1 cellular context compared by ENCODE assay signal in genomic region chr5:55429707-55430253, GRCh38.
TF ChIP-seq lines count a peak whose summit lies in the region.

No MANE protein-coding gene starts in this region.

TF ChIP-seq in HepG2, 621 proteins besides CTCF, POLR2A, EP300 and RAD21 (continued from another document and continues in another):
- peak; percentile 53; the same call in 1 of the 2 replicates for TF ChIP-seq ZNF574 (CRISPR knock-in tag; IDR thresholded peaks at IDR 0.05)
- no peak for TF ChIP-seq RFX5 (IDR thresholded peaks at IDR 0.05; ENCODE audit: low read depth, low read length)
- TF ChIP-seq NCOA2 (CRISPR knock-in tag; IDR thresholded peaks at IDR 0.05): peak; percentile 59; the same call in 1 of the 2 replicates
- TF ChIP-seq ZFX (CRISPR knock-in tag; IDR thresholded peaks at IDR 0.05; ENCODE audit: low read depth): 0 out of 2 replicates have a peak, but pooled peaks have one; percentile 37
- no peak for TF ChIP-seq CEBPG (CRISPR knock-in tag; IDR thresholded peaks at IDR 0.05)
- peak; percentile 36; the same call in 1 of the 2 replicates for TF ChIP-seq ZNF343 (CRISPR knock-in tag; IDR thresholded peaks at IDR 0.05)
- no peak for TF ChIP-seq MAFF (IDR thresholded peaks at IDR 0.05; ENCODE audit: low read depth, low read length)
- TF ChIP-seq ZBTB20 (CRISPR knock-in tag; IDR thresholded peaks at IDR 0.05; ENCODE audit: borderline replicate concordance, low read depth): no peak
- peak; percentile 58; the same call in 1 of the 2 replicates for TF ChIP-seq NFIB (CRISPR knock-in tag; IDR thresholded peaks at IDR 0.05; ENCODE audit: borderline replicate concordance)
- no peak for TF ChIP-seq NR2F6 (IDR thresholded peaks at IDR 0.05)
- no peak for TF ChIP-seq NR2F6 (CRISPR knock-in tag; IDR thresholded peaks at IDR 0.05)
- TF ChIP-seq ZBTB7A (CRISPR knock-in tag; IDR thresholded peaks at IDR 0.05): 0 out of 2 replicates have a peak, but pooled peaks have one; percentile 40
- TF ChIP-seq HNF1A (IDR thresholded peaks at IDR 0.05; ENCODE audit: low read depth): no peak
- peak; percentile 40; the same call in 1 of the 2 replicates for TF ChIP-seq HNF1A (CRISPR knock-in tag; IDR thresholded peaks at IDR 0.05; ENCODE audit: borderline replicate concordance)
- TF ChIP-seq ISL2 (CRISPR knock-in tag; IDR thresholded peaks at IDR 0.05): peak; percentile 61; the same call in 1 of the 2 replicates
- peak; percentile 30; the same call in 1 of the 2 replicates for TF ChIP-seq ZNF331 (CRISPR knock-in tag; IDR thresholded peaks at IDR 0.05)
- peak; percentile 22 for TF ChIP-seq CCAR2 (optimal IDR thresholded peaks at IDR 0.05; ENCODE audit: low read depth, low read length)
- no peak for TF ChIP-seq ZNF251 (CRISPR knock-in tag; IDR thresholded peaks at IDR 0.05)
- peak; percentile 19 for TF ChIP-seq ASH2L (IDR thresholded peaks at IDR 0.05; ENCODE audit: insufficient read length, low read depth, low read length)
- TF ChIP-seq ZMYM3 (CRISPR knock-in tag; IDR thresholded peaks at IDR 0.05): peak; percentile 66
- TF ChIP-seq ZNF687 (CRISPR knock-in tag; IDR thresholded peaks at IDR 0.05): peak; percentile 76
- TF ChIP-seq POGZ (CRISPR knock-in tag; IDR thresholded peaks at IDR 0.05): peak; percentile 50
- no peak for TF ChIP-seq RCOR2 (CRISPR knock-in tag; IDR thresholded peaks at IDR 0.05)
- no peak for TF ChIP-seq GFI1 (CRISPR knock-in tag; IDR thresholded peaks at IDR 0.05; ENCODE audit: borderline replicate concordance)
- TF ChIP-seq ZNF782 (CRISPR knock-in tag; IDR thresholded peaks at IDR 0.05; ENCODE audit: borderline replicate concordance): no peak; the same call in 1 of the 2 replicates
- no peak for TF ChIP-seq RARA (CRISPR knock-in tag; IDR thresholded peaks at IDR 0.05)
- TF ChIP-seq ZNF580 (CRISPR knock-in tag; IDR thresholded peaks at IDR 0.05; ENCODE audit: borderline replicate concordance, low read depth): 0 out of 2 replicates have a peak, but pooled peaks have one; percentile 27
- 0 out of 2 replicates have a peak, but pooled peaks have one; percentile 51 for TF ChIP-seq ZNF572 (CRISPR knock-in tag; IDR thresholded peaks at IDR 0.05)
- TF ChIP-seq SSRP1 (CRISPR knock-in tag; IDR thresholded peaks at IDR 0.05): 0 out of 2 replicates have a peak, but pooled peaks have one; percentile 56
- no peak for TF ChIP-seq ADNP (CRISPR knock-in tag; IDR thresholded peaks at IDR 0.05)
- TF ChIP-seq ZSCAN5A (CRISPR knock-in tag; IDR thresholded peaks at IDR 0.05; ENCODE audit: borderline replicate concordance): 0 out of 2 replicates have a peak, but pooled peaks have one; percentile 28
- peak; percentile 41; the same call in 1 of the 2 replicates for TF ChIP-seq GATAD2A (CRISPR knock-in tag; IDR thresholded peaks at IDR 0.05)
- TF ChIP-seq PHF5A (CRISPR knock-in tag; IDR thresholded peaks at IDR 0.05; ENCODE audit: low read depth, unreplicated experiment): no peak
- TF ChIP-seq HMGXB3 (CRISPR knock-in tag; IDR thresholded peaks at IDR 0.05; ENCODE audit: borderline replicate concordance): peak; percentile 59; the same call in 1 of the 2 replicates
- peak; percentile 74 for TF ChIP-seq ZSCAN25 (CRISPR knock-in tag; IDR thresholded peaks at IDR 0.05)
- peak; percentile 53; the same call in 1 of the 2 replicates for TF ChIP-seq SOX5 (CRISPR knock-in tag; IDR thresholded peaks at IDR 0.05; ENCODE audit: borderline replicate concordance)
- TF ChIP-seq MAX (IDR thresholded peaks at IDR 0.05): peak; percentile 64
- no peak for TF ChIP-seq NFE2L1 (CRISPR knock-in tag; IDR thresholded peaks at IDR 0.05; ENCODE audit: borderline replicate concordance)
- peak; percentile 57 for TF ChIP-seq ZNF883 (CRISPR knock-in tag; IDR thresholded peaks at IDR 0.05; ENCODE audit: not compliant biosample characterization)
- TF ChIP-seq BCL3 (CRISPR knock-in tag; IDR thresholded peaks at IDR 0.05): peak; percentile 51; the same call in 1 of the 2 replicates
- 0 out of 2 replicates have a peak, but pooled peaks have one; percentile 16 for TF ChIP-seq CBX5 (CRISPR knock-in tag; IDR thresholded peaks at IDR 0.05; ENCODE audit: borderline replicate concordance)
